Comparison of ENCODE assay signal across 22 cellular contexts in genomic region chr6:158593670-158594069, GRCh38.
"Had no signal": no experiment of that assay in that cellular context is flagged by ENCODE, and none has a peak within 500 bp of the region (broad histone marks: within the 10 kb centered on the region; RNA-seq: fewer than 3 reads in every experiment).

No MANE protein-coding gene starts in this region.

- FAIRE-seq: endothelial cell of umbilical vein, urothelium cell line had no signal

- DNase-seq: colonic mucosa; effector memory CD4-positive, alpha-beta T cell; foreskin keratinocyte; kidney glomerular epithelial cell; left colon; left ventricle myocardium inferior; mammary epithelial cell; mesendoderm; midbrain; naive thymus-derived CD8-positive, alpha-beta T cell; nephron progenitor cell; right cardiac atrium; spleen; stimulated activated CD4-positive, alpha-beta T cell treated with anti-CD3 and anti-CD28 coated beads, Interleukin-4, amount 100 ng/mL, for 4 hours; stimulated activated naive CD8-positive, alpha-beta T cell treated with anti-CD3 and anti-CD28 coated beads, Interleukin-15, Interleukin-2, amounts not matched to agents 100 U/mL and 50 U/mL, for 24 hours; substantia nigra; upper lobe of left lung had no signal

- H3K9me3 Mint-ChIP-seq: dendritic cell treated with granulocyte-macrophage colony-stimulating factor and Interleukin-4, amounts not matched to agents 40 ng/mL and 50 ng/mL, for 4 days; naive thymus-derived CD8-positive, alpha-beta T cell; nephron progenitor cell; stimulated activated memory B cell treated with anti-CD40 and anti-IgM and Interleukin-4, amounts not matched to agents 10 μg/mL and 1 μg/mL and 100 μg/mL, for 72 hours had no signal

- H3K4me3 Mint-ChIP-seq: dendritic cell treated with granulocyte-macrophage colony-stimulating factor and Interleukin-4, amounts not matched to agents 40 ng/mL and 50 ng/mL, for 4 days; naive thymus-derived CD8-positive, alpha-beta T cell; nephron progenitor cell; stimulated activated memory B cell treated with anti-CD40 and anti-IgM and Interleukin-4, amounts not matched to agents 10 μg/mL and 1 μg/mL and 100 μg/mL, for 72 hours had no signal

- ATAC-seq: foreskin keratinocyte; gastroesophageal sphincter; left colon; naive thymus-derived CD8-positive, alpha-beta T cell; right cardiac atrium; stimulated activated memory B cell treated with anti-CD40 and anti-IgM and Interleukin-4, amounts not matched to agents 10 μg/mL and 1 μg/mL and 100 μg/mL, for 72 hours; stimulated activated naive CD8-positive, alpha-beta T cell treated with anti-CD3 and anti-CD28 coated beads, Interleukin-15, Interleukin-2, amounts not matched to agents 100 U/mL and 50 U/mL, for 24 hours had no signal

- H3K27ac Mint-ChIP-seq: dendritic cell treated with granulocyte-macrophage colony-stimulating factor and Interleukin-4, amounts not matched to agents 40 ng/mL and 50 ng/mL, for 4 days; nephron progenitor cell; stimulated activated memory B cell treated with anti-CD40 and anti-IgM and Interleukin-4, amounts not matched to agents 10 μg/mL and 1 μg/mL and 100 μg/mL, for 72 hours had no signal

- H3K27me3 Mint-ChIP-seq: dendritic cell treated with granulocyte-macrophage colony-stimulating factor and Interleukin-4, amounts not matched to agents 40 ng/mL and 50 ng/mL, for 4 days; naive thymus-derived CD8-positive, alpha-beta T cell; stimulated activated memory B cell treated with anti-CD40 and anti-IgM and Interleukin-4, amounts not matched to agents 10 μg/mL and 1 μg/mL and 100 μg/mL, for 72 hours had no signal
